ENCODE assay signal across 21 cellular contexts in genomic region chr15:33256874-33257273, GRCh38. TPM values are rescaled to one million over a fixed set of nuclear protein-coding genes. Genes with fewer than 3 reads are reported as not detected.
A peak's percentile ranks its signal among the peaks of the same experiment; 100 is the strongest.
DNase-seq lines count a peak whose midpoint lies in the region; ATAC-seq and TF ChIP-seq lines count a peak whose summit lies in the region.
"Had no signal": no experiment of that assay in that cellular context is flagged by ENCODE, and none has a peak within 500 bp of the region (broad histone marks: within the 10 kb centered on the region; RNA-seq: fewer than 3 reads in every experiment).

No MANE protein-coding gene starts in this region.

- peak; percentile 65 for ATAC-seq in GM23338
- ATAC-seq in GM21367 (IDR thresholded peaks at IDR 0.05; ENCODE audit: unreplicated experiment): no peak
- no peak for ATAC-seq in gastroesophageal sphincter
- ATAC-seq: A549, HCT116 had no signal

- H3K9me3 Mint-ChIP-seq in GM23338: no peaks in the 10 kb centered on the region
- H3K9me3 Mint-ChIP-seq in neural progenitor cell: no peaks in the 10 kb centered on the region
- H3K9me3 Mint-ChIP-seq in Calu3 (ENCODE audit: low read depth, unreplicated experiment): no peaks in the 10 kb centered on the region
- H3K9me3 Mint-ChIP-seq: CD14-positive monocyte; CD4-positive, alpha-beta T cell; CD8-positive, alpha-beta memory T cell; H9 had no signal

- H3F3A ChIP-seq in GM23338 (replicated peaks; ENCODE audit: low read depth) (no peaks in the 10 kb centered on the region), neural progenitor cell (ENCODE audit: low read depth) (no peaks in the 10 kb centered on the region)

- no peak for TF ChIP-seq POLR2A in gastroesophageal sphincter (IDR thresholded peaks at IDR 0.05)

- BruUV-seq in Calu3 (replicated peaks; lab: Mats Ljungman, UMichigan): no TSS peak

- no peak overlapping the region for H3K4me3 ChIP-seq in GM23338
- H3K4me3 ChIP-seq in WERI-Rb-1 (ENCODE audit: low read depth, low read length): no peak overlapping the region
- no peak overlapping the region for H3K4me3 ChIP-seq in choroid plexus epithelial cell (ENCODE audit: low read depth, low read length)
- no peak overlapping the region for H3K4me3 ChIP-seq in neural progenitor cell
- no peak overlapping the region for H3K4me3 ChIP-seq in gastroesophageal sphincter
- H3K4me3 ChIP-seq: A549; BLaER1 treated with 17β-estradiol and CSF1 and Interleukin-3, amounts not matched to agents 10 nM and 100 nM had no signal

- no peak for TF ChIP-seq EP300 in gastroesophageal sphincter (IDR thresholded peaks at IDR 0.05)

- no peaks in the 10 kb centered on the region for H3K9me2 ChIP-seq in GM23338 (ENCODE audit: insufficient read depth)

- H3K4me2 ChIP-seq in GM23338: no peak overlapping the region
- no peak overlapping the region for H3K4me2 ChIP-seq in neural progenitor cell
- H3K4me2 ChIP-seq: A549; BLaER1 treated with 17β-estradiol and CSF1 and Interleukin-3, amounts not matched to agents 10 nM and 100 nM had no signal

- H3K4me1 Mint-ChIP-seq in GM23338 (0 out of 3 replicates have a peak, but pooled peaks cover 5% of the 10 kb centered on the region), neural progenitor cell (no peaks in the 10 kb centered on the region), Calu3 (ENCODE audit: low read depth, unreplicated experiment) (no peaks in the 10 kb centered on the region)
- H3K4me1 Mint-ChIP-seq: CD14-positive monocyte; CD8-positive, alpha-beta memory T cell had no signal

- intact Hi-C loops in Calu3 (cut with micrococcal nuclease; ENCODE audit: unreplicated experiment): no loop called here

- H4K20me1 ChIP-seq in GM23338 (replicated peaks; ENCODE audit: insufficient read depth) (no peaks in the 10 kb centered on the region), neural progenitor cell (ENCODE audit: low read depth) (no peaks in the 10 kb centered on the region)
- H4K20me1 ChIP-seq: BLaER1 treated with 17β-estradiol and CSF1 and Interleukin-3, amounts not matched to agents 10 nM and 100 nM had no signal

- CTCF ChIA-PET in Calu3 (lab: Charles Lee): no interaction called here

- peaks cover 4% of the 10 kb centered on the region; the same call in 1 of the 2 replicates for H3K4me1 ChIP-seq in GM23338 (ENCODE audit: insufficient read depth)
- H3K4me1 ChIP-seq in neural progenitor cell: no peaks in the 10 kb centered on the region
- H3K4me1 ChIP-seq in gastroesophageal sphincter: no peaks in the 10 kb centered on the region
- H3K4me1 ChIP-seq: A549; BE2C; BLaER1 treated with 17β-estradiol and CSF1 and Interleukin-3, amounts not matched to agents 10 nM and 100 nM had no signal

- H3K9me3 ChIP-seq in WERI-Rb-1 (ENCODE audit: severe bottlenecking) (no peaks in the 10 kb centered on the region), neural progenitor cell (ENCODE audit: low read depth) (no peaks in the 10 kb centered on the region), gastroesophageal sphincter (no peaks in the 10 kb centered on the region)
- H3K9me3 ChIP-seq: A549, BE2C had no signal

- no peak overlapping the region for H3K9ac ChIP-seq in neural progenitor cell
- H3K9ac ChIP-seq: BLaER1 treated with 17β-estradiol and CSF1 and Interleukin-3, amounts not matched to agents 10 nM and 100 nM had no signal

- H3K79me2 ChIP-seq in GM23338 (replicated peaks; ENCODE audit: insufficient read depth) (no peaks in the 10 kb centered on the region), neural progenitor cell (ENCODE audit: low read depth) (no peaks in the 10 kb centered on the region)

- H3K27ac Mint-ChIP-seq in GM23338 (no peak overlapping the region), neural progenitor cell (no peak overlapping the region), Calu3 (ENCODE audit: unreplicated experiment) (no peak overlapping the region)
- H3K27ac Mint-ChIP-seq: CD14-positive monocyte; CD4-positive, alpha-beta T cell; H9 had no signal

- WGBS in gastroesophageal sphincter (ENCODE audit: low coverage in 1 of 2), 2 donors: 60% methylated on average over 10 of the region's 10 CpGs; no CpG with 5 or more reads in 1 of the 2 donors

- H3K27ac ChIP-seq in GM23338 (ENCODE audit: low read depth): no peak overlapping the region
- no peak overlapping the region for H3K27ac ChIP-seq in WERI-Rb-1
- H3K27ac ChIP-seq in neural progenitor cell: no peak overlapping the region
- no peak overlapping the region for H3K27ac ChIP-seq in gastroesophageal sphincter
- H3K27ac ChIP-seq: A549; BLaER1 treated with 17β-estradiol and CSF1 and Interleukin-3, amounts not matched to agents 10 nM and 100 nM had no signal

- H3K27me3 ChIP-seq in GM23338 (ENCODE audit: insufficient read depth) (no peaks in the 10 kb centered on the region; the same call in 1 of the 2 replicates), WERI-Rb-1 (ENCODE audit: insufficient read depth, low read depth, severe bottlenecking) (no peaks in the 10 kb centered on the region), neural progenitor cell (peaks cover 16% of the 10 kb centered on the region), gastroesophageal sphincter (no peaks in the 10 kb centered on the region)
- H3K27me3 ChIP-seq: BE2C; BLaER1 treated with 17β-estradiol and CSF1 and Interleukin-3, amounts not matched to agents 10 nM and 100 nM had no signal

- H3K36me3 Mint-ChIP-seq in GM23338 (ENCODE audit: low read depth) (no peaks in the 10 kb centered on the region), neural progenitor cell (no peaks in the 10 kb centered on the region), Calu3 (ENCODE audit: insufficient read depth, unreplicated experiment) (no peaks in the 10 kb centered on the region)
- H3K36me3 Mint-ChIP-seq: CD14-positive monocyte; CD8-positive, alpha-beta memory T cell had no signal

- H2AFZ ChIP-seq in GM23338 (no peak overlapping the region), neural progenitor cell (replicated peaks) (no peak overlapping the region)

- peak; percentile 27 for DNase-seq in GM23338 (ENCODE audit: low spot score)
- DNase-seq in WERI-Rb-1: peak; percentile 70
- peak; percentile 16 for DNase-seq in choroid plexus epithelial cell (ENCODE audit: low read depth)
- peak; percentile 55 for DNase-seq in neural progenitor cell (ENCODE audit: low spot score)
- DNase-seq in Calu3: no peak
- DNase-seq: 8988T; ACHN; AML-193; BE2C; CD4-positive, alpha-beta T cell; CD8-positive, alpha-beta memory T cell; DMS53; DMS79 treated with DMSO at 0.1 percent for 48 hours; GF-D8; H9 had no signal

- H3K36me3 ChIP-seq in GM23338 (ENCODE audit: insufficient read depth) (no peaks in the 10 kb centered on the region), WERI-Rb-1 (no peaks in the 10 kb centered on the region), neural progenitor cell (no peaks in the 10 kb centered on the region), gastroesophageal sphincter (no peaks in the 10 kb centered on the region)
- H3K36me3 ChIP-seq: BE2C; BLaER1 treated with 17β-estradiol and CSF1 and Interleukin-3, amounts not matched to agents 10 nM and 100 nM had no signal

- H3K27me3 Mint-ChIP-seq in GM23338 (ENCODE audit: insufficient read depth, low read depth, poor library complexity) (peaks cover 2% of the 10 kb centered on the region), neural progenitor cell (ENCODE audit: insufficient read depth, low read depth) (no peaks in the 10 kb centered on the region), Calu3 (ENCODE audit: unreplicated experiment) (peaks cover 7% of the 10 kb centered on the region)
- H3K27me3 Mint-ChIP-seq: CD8-positive, alpha-beta memory T cell had no signal

- H3K4me3 Mint-ChIP-seq in GM23338 (no peak overlapping the region), neural progenitor cell (no peak overlapping the region), Calu3 (ENCODE audit: low read depth, unreplicated experiment) (no peak overlapping the region)
- H3K4me3 Mint-ChIP-seq: CD14-positive monocyte; CD4-positive, alpha-beta T cell; CD8-positive, alpha-beta memory T cell; H9 had no signal

- TF ChIP-seq CTCF in GM23338 (conservative IDR thresholded peaks at IDR 0.05; ENCODE audit: low read depth in 2 of 2) (no peak), WERI-Rb-1 (IDR thresholded peaks at IDR 0.05; ENCODE audit: low read depth, low read length) (no peak), choroid plexus epithelial cell (conservative IDR thresholded peaks at IDR 0.05; ENCODE audit: low read depth, low read length) (no peak), neural progenitor cell (IDR thresholded peaks at IDR 0.05) (no peak), gastroesophageal sphincter (IDR thresholded peaks at IDR 0.05) (no peak), Calu3 (IDR thresholded peaks at IDR 0.05; ENCODE audit: unreplicated experiment) (no peak)

TF ChIP-seq in GM23338, 12 proteins besides CTCF, POLR2A, EP300 and RAD21 (continues in another document):
- TF ChIP-seq JUNB (IDR thresholded peaks at IDR 0.05; ENCODE audit: unreplicated experiment): no peak
- no peak for TF ChIP-seq EZH2phosphoT487 (IDR thresholded peaks at IDR 0.05; ENCODE audit: unreplicated experiment)
- TF ChIP-seq CREB1 (CRISPR knock-in tag; IDR thresholded peaks at IDR 0.05; ENCODE audit: low read depth): no peak
- no peak for TF ChIP-seq NANOG (IDR thresholded peaks at IDR 0.05; ENCODE audit: borderline replicate concordance)
- no peak for TF ChIP-seq STAT1 (IDR thresholded peaks at IDR 0.05; ENCODE audit: unreplicated experiment)
- no peak for TF ChIP-seq ZNF331 (CRISPR knock-in tag; IDR thresholded peaks at IDR 0.05; ENCODE audit: low read depth)

RNA-seq across cellular contexts. Expression of gene RYR3, which starts 53.9 kb away (rescaled TPM):
- total RNA-seq in GM23338 (2014; rRNA removed; shearing (Covaris generic)): 0.97 and 1.2 TPM in 2 replicates
- polyA plus RNA-seq in GM23338 (2016; fragmentation: Nextera tagmentation; extraction: Ambion mirVana): 1.1 and 1.5 TPM in 2 replicates
- total RNA-seq in neural progenitor cell (ENCODE audit: low replicate concordance) (2.1 and 4.4 TPM in 2 replicates), gastroesophageal sphincter (10 to 100 TPM in 1 of 4 donors, 1 to 10 TPM in 3; 3.5 to 10.2 (median 6.2) TPM), Calu3 (2022) (not detected in 2 replicates)
- total RNA-seq: CD4-positive, alpha-beta T cell; CD8-positive, alpha-beta memory T cell had no signal
- polyA plus RNA-seq: CD14-positive monocyte had no signal
